In the genomic region with DNA sequence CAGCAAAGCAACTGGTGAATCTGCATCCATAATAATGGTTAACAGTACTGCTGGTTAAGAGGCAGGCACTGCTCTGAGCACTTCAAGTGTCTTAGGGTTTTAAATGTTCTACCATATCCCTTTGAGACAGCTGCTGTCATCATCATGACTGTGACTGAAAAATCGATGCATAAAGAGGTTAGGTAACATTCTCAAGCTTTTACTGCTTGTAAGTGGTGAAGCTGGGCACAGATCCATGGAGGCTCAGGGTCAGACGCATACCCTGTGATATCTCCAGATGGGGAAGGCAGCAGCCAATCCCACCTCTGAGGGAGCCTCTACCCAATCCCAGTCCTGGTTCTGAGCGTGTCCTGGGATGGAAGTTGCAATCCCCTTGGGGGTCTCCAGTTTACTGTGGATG, we compare ENCODE assay signal across 17 cellular contexts.
DNase-seq lines count a peak whose midpoint lies in the region; ATAC-seq and TF ChIP-seq lines count a peak whose summit lies in the region.
"Had no signal": no experiment of that assay in that cellular context is flagged by ENCODE, and none has a peak within 500 bp of the region (broad histone marks: within the 10 kb centered on the region; RNA-seq: fewer than 3 reads in every experiment).

No MANE protein-coding gene starts in this region.

- H3K36me3 ChIP-seq in brain microvascular endothelial cell (replicated peaks) = no peaks in the 10 kb centered on the region

- no peak for ATAC-seq in stimulated activated naive CD8-positive, alpha-beta T cell treated with anti-CD3 and anti-CD28 coated beads, Interleukin-15, amount 100 ng/mL, for 72 hours
- ATAC-seq: T-cell had no signal

- H3K4me3 ChIP-seq in skeletal muscle cell (ENCODE audit: low read depth, low read length) (no peak overlapping the region), brain microvascular endothelial cell (ENCODE audit: low read depth, low read length) (no peak overlapping the region)
- H3K4me3 ChIP-seq: SK-N-MC had no signal

- H3K4me1 Mint-ChIP-seq in stimulated activated naive CD8-positive, alpha-beta T cell treated with anti-CD3 and anti-CD28 coated beads, Interleukin-15, amount 100 ng/mL, for 72 hours = no peaks in the 10 kb centered on the region
- H3K4me1 Mint-ChIP-seq: T-cell had no signal

- H3K4me3 Mint-ChIP-seq in stimulated activated naive CD8-positive, alpha-beta T cell treated with anti-CD3 and anti-CD28 coated beads, Interleukin-15, amount 100 ng/mL, for 72 hours = no peak overlapping the region
- H3K4me3 Mint-ChIP-seq: T-cell had no signal

- H3K27me3 ChIP-seq in brain microvascular endothelial cell (replicated peaks) = no peaks in the 10 kb centered on the region

- TF ChIP-seq CTCF in brain microvascular endothelial cell (IDR thresholded peaks at IDR 0.05; ENCODE audit: low read depth, low read length, missing control alignments) = no peak

- H3K27ac Mint-ChIP-seq in stimulated activated naive CD8-positive, alpha-beta T cell treated with anti-CD3 and anti-CD28 coated beads, Interleukin-15, amount 100 ng/mL, for 72 hours = no peak overlapping the region
- H3K27ac Mint-ChIP-seq: T-cell had no signal

- H3K9me3 Mint-ChIP-seq in stimulated activated naive CD8-positive, alpha-beta T cell treated with anti-CD3 and anti-CD28 coated beads, Interleukin-15, amount 100 ng/mL, for 72 hours = peaks cover 12 to 22% of the 10 kb centered on the region in 2 donors

- in situ Hi-C loops in brain microvascular endothelial cell (cut with HindIII; ENCODE audit: low pct_ligation_motif_present, low sequenced_read_pairs) = no loop called here

- no peak overlapping the region for H3K27ac ChIP-seq in brain microvascular endothelial cell
- H3K27ac ChIP-seq: C4-2B, SK-N-MC had no signal

- DNase-seq in NCI-H2227 (lab: John Stamatoyannopoulos, UW; ENCODE audit: unreplicated experiment) (peak; percentile 29), NCI-H2227 treated with DMSO at 0.1 percent for 48 hours (lab: John Stamatoyannopoulos, UW) (no peak), NCI-H2029 (lab: John Stamatoyannopoulos, UW) (peak; percentile 21), NCI-H524 treated with DMSO at 0.1 percent for 48 hours (lab: John Stamatoyannopoulos, UW) (peak; percentile 31), skeletal muscle cell (ENCODE audit: low read depth) (peak; percentile 20), islet precursor cell (no peak), brain microvascular endothelial cell (no peak)
- no peak for DNase-seq in stimulated activated naive CD8-positive, alpha-beta T cell treated with anti-CD3 and anti-CD28 coated beads, Interleukin-15, amount 100 ng/mL, for 72 hours
- DNase-seq: COR-L47, DMS53, HCEC 1CT, MV-4-11, NCI-H1694 treated with DMSO at 0.1 percent for 48 hours, NCI-H526 treated with DMSO at 0.1 percent for 48 hours, T-cell had no signal

- H3K27me3 Mint-ChIP-seq in stimulated activated naive CD8-positive, alpha-beta T cell treated with anti-CD3 and anti-CD28 coated beads, Interleukin-15, amount 100 ng/mL, for 72 hours = no peaks in the 10 kb centered on the region
- H3K27me3 Mint-ChIP-seq: T-cell had no signal

Comparison
In these comparisons a context has a peak if more than half of its experiments do, and no peak if none do; other contexts are left out.
1. DNase-seq: peak in NCI-H2227 (single experiment), NCI-H2029 (single experiment), NCI-H524 treated with DMSO at 0.1 percent for 48 hours (single experiment) and skeletal muscle cell (single experiment); none in NCI-H2227 treated with DMSO at 0.1 percent for 48 hours (single experiment), islet precursor cell (single experiment), stimulated activated naive CD8-positive, alpha-beta T cell treated with anti-CD3 and anti-CD28 coated beads, Interleukin-15, amount 100 ng/mL, for 72 hours (0 of 2) and brain microvascular endothelial cell (single experiment).